In the genomic region with DNA sequence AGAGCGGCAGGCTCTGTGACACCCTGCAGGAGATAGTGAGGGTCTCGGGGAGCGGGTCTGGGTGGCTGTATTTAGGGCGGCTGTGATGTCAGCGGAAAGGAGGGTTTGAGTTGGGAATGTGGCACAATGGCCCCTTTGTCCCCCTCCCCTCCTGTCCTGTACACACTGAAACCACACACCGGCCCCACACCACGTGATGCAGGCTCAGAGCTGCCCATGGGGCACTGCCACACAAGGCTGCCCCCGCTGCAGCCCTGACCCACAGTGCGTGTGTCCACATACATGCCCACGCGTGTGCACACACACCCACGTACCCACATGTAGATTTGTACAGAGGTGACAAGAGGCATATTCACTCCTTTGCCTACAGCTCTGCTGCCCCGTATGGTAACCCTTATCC, we compare ENCODE assay signal across 18 cellular contexts. TPM values are rescaled to one million over a fixed set of nuclear protein-coding genes. Genes with fewer than 3 reads are reported as not detected.
DNase-seq lines count a peak whose midpoint lies in the region; ATAC-seq and TF ChIP-seq lines count a peak whose summit lies in the region.
"Had no signal": no experiment of that assay in that cellular context is flagged by ENCODE, and none has a peak within 500 bp of the region (broad histone marks: within the 10 kb centered on the region; RNA-seq: fewer than 3 reads in every experiment).

No MANE protein-coding gene starts in this region.

- H3K36me3 ChIP-seq in breast epithelium (no peaks in the 10 kb centered on the region), neutrophil (no peaks in the 10 kb centered on the region), vagina (peaks cover 0 to 3% of the 10 kb centered on the region in 2 donors), body of pancreas (replicated peaks in 1 of 2; ENCODE audit: insufficient read depth in 1 of 2, low read depth in 2 of 2) (no peaks in the 10 kb centered on the region), transverse colon (no peaks in the 10 kb centered on the region)

- no TSS peak for BruUV-seq in MCF 10A (replicated peaks; lab: Mats Ljungman, UMichigan)

- H3K27me3 ChIP-seq in breast epithelium (no peaks in the 10 kb centered on the region), dorsolateral prefrontal cortex (no peaks in the 10 kb centered on the region), neutrophil (no peaks in the 10 kb centered on the region), vagina (no peaks in the 10 kb centered on the region), body of pancreas (no peaks in the 10 kb centered on the region), transverse colon (no peaks in the 10 kb centered on the region)

- TF ChIP-seq EP300 in transverse colon (IDR thresholded peaks at IDR 0.05; ENCODE audit: low read depth) = no peak

- intact Hi-C loops in breast epithelium (cut with DNase I; ENCODE audit: low total_unique reads) = no loop called here
- intact Hi-C loops in MCF 10A (cut with micrococcal nuclease) = no loop called here
- intact Hi-C loops in dorsolateral prefrontal cortex (cut with DNase I) = no loop called here
- intact Hi-C loops in vagina (cut with DNase I) = no loop called here
- intact Hi-C loops in body of pancreas (cut with DNase I) = no loop called here
- intact Hi-C loops in transverse colon (cut with DNase I; ENCODE audit: low total_unique reads) = no loop called here

- H3K27ac ChIP-seq in breast epithelium = peak overlapping the region; percentile 33 to 85
- H3K27ac ChIP-seq in dorsolateral prefrontal cortex = peak overlapping the region in 46 of 59 donors; percentile 3 to 92 (median 68)
- peak overlapping the region; percentile 48 for H3K27ac ChIP-seq in neutrophil
- peak overlapping the region; percentile 97 for H3K27ac ChIP-seq in vagina
- no peak overlapping the region for H3K27ac ChIP-seq in body of pancreas
- H3K27ac ChIP-seq in transverse colon = peak overlapping the region in 1 of 4 donors; percentile 21

- H3K9me3 ChIP-seq in breast epithelium = no peaks in the 10 kb centered on the region
- H3K9me3 ChIP-seq in neutrophil = no peaks in the 10 kb centered on the region
- H3K9me3 ChIP-seq in vagina = no peaks in the 10 kb centered on the region
- H3K9me3 ChIP-seq in body of pancreas = no peaks in the 10 kb centered on the region
- no peaks in the 10 kb centered on the region for H3K9me3 ChIP-seq in transverse colon

- POLR2A ChIA-PET in MCF 10A (lab: Yijun Ruan, JAX) = interaction anchor here (1.1 kb wide), 1 partner anchor 19 kb away, joined by 3 read pairs; no protein-coding TSS in a partner anchor

- no peak for DNase-seq in breast epithelium (ENCODE audit: low spot score in 2 of 2)
- DNase-seq in MCF 10A (ENCODE audit: unreplicated experiment) = no peak
- DNase-seq in dorsolateral prefrontal cortex = peak in 9 of 10 donors; percentile 68 to 88 (median 76)
- DNase-seq in vagina (ENCODE audit: extremely low spot score in 2 of 2) = no peak
- DNase-seq in RPMI8226 = no peak
- no peak for DNase-seq in body of pancreas
- no peak for DNase-seq in transverse colon
- DNase-seq: 8988T; activated T-cell treated with anti-CD3 and anti-CD28 coated beads, Interleukin-2, amount 50 U/mL, for 72 hours; CD8-positive, alpha-beta memory T cell; HCEC 1CT; natural killer cell; NCI-H1105; stimulated activated naive B cell treated with anti-CD40 and anti-IgM and Interleukin-4, amounts not matched to agents 10 μg/mL and 1 μg/mL and 100 μg/mL, for 72 hours had no signal

- TF ChIP-seq CTCF in breast epithelium (IDR thresholded peaks at IDR 0.05) (no peak), MCF 10A (IDR thresholded peaks at IDR 0.05; ENCODE audit: unreplicated experiment) (no peak), dorsolateral prefrontal cortex (IDR thresholded peaks at IDR 0.05 in 54 of 56, conservative IDR thresholded peaks at IDR 0.05 in 2 of 56; ENCODE audit: low read depth in 1 of 56, partially characterized antibody in 56 of 56) (peak in 4 of 56 donors; percentile 12 to 20 (median 16)), neutrophil (IDR thresholded peaks at IDR 0.05) (no peak), vagina (IDR thresholded peaks at IDR 0.05) (no peak), body of pancreas (IDR thresholded peaks at IDR 0.05) (no peak), transverse colon (IDR thresholded peaks at IDR 0.05) (no peak)

- no peak overlapping the region for H3K4me3 Mint-ChIP-seq in MCF 10A (ENCODE audit: unreplicated experiment)
- H3K4me3 Mint-ChIP-seq: activated T-cell treated with anti-CD3 and anti-CD28 coated beads, Interleukin-2, amount 50 U/mL, for 72 hours; natural killer cell; stimulated activated naive B cell treated with anti-CD40 and anti-IgM and Interleukin-4, amounts not matched to agents 10 μg/mL and 1 μg/mL and 100 μg/mL, for 72 hours had no signal

- no peak for TF ChIP-seq POLR2A in breast epithelium (IDR thresholded peaks at IDR 0.05)
- no peak for TF ChIP-seq POLR2A in vagina (IDR thresholded peaks at IDR 0.05)
- TF ChIP-seq POLR2A in body of pancreas (IDR thresholded peaks at IDR 0.05) = no peak
- no peak for TF ChIP-seq POLR2A in transverse colon (IDR thresholded peaks at IDR 0.05)

- no peak overlapping the region for H3K27ac Mint-ChIP-seq in MCF 10A (ENCODE audit: low read depth, unreplicated experiment)
- H3K27ac Mint-ChIP-seq: activated T-cell treated with anti-CD3 and anti-CD28 coated beads, Interleukin-2, amount 50 U/mL, for 72 hours; natural killer cell had no signal

- H3K9me3 Mint-ChIP-seq in MCF 10A (ENCODE audit: unreplicated experiment) = no peaks in the 10 kb centered on the region
- H3K9me3 Mint-ChIP-seq: activated T-cell treated with anti-CD3 and anti-CD28 coated beads, Interleukin-2, amount 50 U/mL, for 72 hours; CD8-positive, alpha-beta memory T cell; natural killer cell; stimulated activated naive B cell treated with anti-CD40 and anti-IgM and Interleukin-4, amounts not matched to agents 10 μg/mL and 1 μg/mL and 100 μg/mL, for 72 hours had no signal

- no peaks in the 10 kb centered on the region for H3K27me3 Mint-ChIP-seq in MCF 10A (ENCODE audit: insufficient read depth, unreplicated experiment)
- H3K27me3 Mint-ChIP-seq: stimulated activated naive B cell treated with anti-CD40 and anti-IgM and Interleukin-4, amounts not matched to agents 10 μg/mL and 1 μg/mL and 100 μg/mL, for 72 hours had no signal

- CTCF ChIA-PET in MCF 10A (lab: Yijun Ruan, JAX) = interaction anchor here (0.6 to 1.5 kb wide), 5 partner anchors 9 to 51 kb away, joined by 3 to 7 read pairs (median 4); no protein-coding TSS in a partner anchor

- H3K4me1 ChIP-seq in breast epithelium (peaks cover 9 to 10% of the 10 kb centered on the region in 2 donors), neutrophil (ENCODE audit: control insufficient read depth in 1 of 2, insufficient read depth in 1 of 2, low read depth in 1 of 2, low read length in 1 of 2) (peaks cover 58 to 60% of the 10 kb centered on the region in 2 experiments), vagina (peaks cover 71% of the 10 kb centered on the region), body of pancreas (peaks cover 15% of the 10 kb centered on the region), transverse colon (peaks cover 19 to 40% (median 26%) of the 10 kb centered on the region in 4 donors)

- 73 to 87% methylated on average over 13 of the region's 13 CpGs for whole genome bisulfite sequencing in body of pancreas, 2 donors
- 88 to 97% methylated on average over 5 to 13 of the region's 13 CpGs for WGBS in transverse colon (ENCODE audit: low coverage in 1 of 2), 2 donors

- H3K4me1 Mint-ChIP-seq in MCF 10A (ENCODE audit: insufficient read depth, unreplicated experiment) = peaks cover 53% of the 10 kb centered on the region

- in situ Hi-C loops in transverse colon (cut with MboI; ENCODE audit: low pct_ligation_motif_present in 1 of 4, low pct_unique_long_range_greater_than_20kb in 1 of 4, low sequenced_read_pairs in 3 of 4) = no loop called here

- peaks cover 8% of the 10 kb centered on the region for H3K36me3 Mint-ChIP-seq in MCF 10A (ENCODE audit: insufficient read depth, unreplicated experiment)
- H3K36me3 Mint-ChIP-seq: CD8-positive, alpha-beta memory T cell; natural killer cell; stimulated activated naive B cell treated with anti-CD40 and anti-IgM and Interleukin-4, amounts not matched to agents 10 μg/mL and 1 μg/mL and 100 μg/mL, for 72 hours had no signal

- no peak overlapping the region for H3K4me3 ChIP-seq in breast epithelium
- H3K4me3 ChIP-seq in dorsolateral prefrontal cortex = peak overlapping the region in 39 of 59 donors; percentile 1 to 56 (median 25)
- no peak overlapping the region for H3K4me3 ChIP-seq in neutrophil (ENCODE audit: low read depth in 1 of 2, low read length in 1 of 2)
- H3K4me3 ChIP-seq in vagina = no peak overlapping the region
- no peak overlapping the region for H3K4me3 ChIP-seq in body of pancreas
- no peak overlapping the region for H3K4me3 ChIP-seq in transverse colon
- H3K4me3 ChIP-seq: GM12878, skin epidermis had no signal

- ATAC-seq in body of pancreas = no peak
- ATAC-seq: activated T-cell treated with anti-CD3 and anti-CD28 coated beads, Interleukin-2, amount 50 U/mL, for 72 hours; GM12878; left lobe of liver; natural killer cell; stimulated activated naive B cell treated with anti-CD40 and anti-IgM and Interleukin-4, amounts not matched to agents 10 μg/mL and 1 μg/mL and 100 μg/mL, for 72 hours had no signal

RNA-seq across cellular contexts. Expression of a gene that starts 15.3 kb away (rescaled TPM):
- 1 to 10 TPM in 1 of 3 donors, under 1 TPM in 2; 0.33 to 2.6 (median 0.73) TPM for total RNA-seq in breast epithelium
- total RNA-seq in MCF 10A (2022) = not detected in 2 replicates
- total RNA-seq in dorsolateral prefrontal cortex = 1 to 10 TPM in 57 of 120 experiments, under 1 TPM in 26, not detected in 37; 0.37 to 7.6 (median 1.3) TPM
- 2.2 TPM for total RNA-seq in vagina
- total RNA-seq in body of pancreas = 1 to 10 TPM in 1 of 2 donors, not detected in 1; 1.3 TPM
- total RNA-seq in transverse colon = 10 to 100 TPM in 1 of 4 donors, 1 to 10 TPM in 3; 3.7 to 65.3 (median 7.6) TPM
- total RNA-seq: natural killer cell had no signal

RNA-seq across cellular contexts. Expression of a gene that starts 20.3 kb away (rescaled TPM):
- total RNA-seq in breast epithelium (10 to 100 TPM; 23.4 to 67.2 (median 44.5) TPM), MCF 10A (2022) (3.4 and 4.5 TPM in 2 replicates), dorsolateral prefrontal cortex (10 to 100 TPM in 16 of 120 experiments, 1 to 10 TPM in 95, under 1 TPM in 9; 0.25 to 23.1 (median 3.3) TPM), vagina (171 TPM), body of pancreas (10 to 100 TPM; 11.2 to 62.3 TPM), transverse colon (100 to 1,000 TPM in 2 of 4 donors, 10 to 100 TPM in 2; 13.0 to 210 (median 79.8) TPM)

RNA-seq across cellular contexts. Expression of a gene that starts 30.7 kb away (rescaled TPM):
- total RNA-seq in breast epithelium (10 to 100 TPM; 21.8 to 24.9 (median 22.7) TPM), MCF 10A (2022) (33.4 and 34.8 TPM in 2 replicates), dorsolateral prefrontal cortex (100 to 1,000 TPM in 118 of 120 experiments, 10 to 100 TPM in 2; 74.6 to 225 (median 160) TPM), vagina (37.6 TPM), body of pancreas (10 to 100 TPM; 20.0 to 31.0 TPM), transverse colon (10 to 100 TPM; 19.0 to 29.9 (median 27.7) TPM)

RNA-seq across cellular contexts. Expression of a gene that starts 51.2 kb away (rescaled TPM):
- total RNA-seq in breast epithelium (under 1 TPM in 2 of 3 donors, not detected in 1; 0.16 to 0.98 TPM), MCF 10A (2022) (0.09 TPM in 1 of 2 replicates, not detected in the other), dorsolateral prefrontal cortex (100 to 1,000 TPM in 2 of 120 experiments, 10 to 100 TPM in 118; 17.9 to 122 (median 58.2) TPM), vagina (4.4 TPM), body of pancreas (not detected), transverse colon (1 to 10 TPM in 1 of 4 donors, under 1 TPM in 2, not detected in 1; 0.14 to 1.8 (median 0.32) TPM)

Comparison
In these comparisons a context has a peak if more than half of its experiments do, and no peak if none do; other contexts are left out.
1. DNase-seq: peak in dorsolateral prefrontal cortex (9 of 10); none in breast epithelium (0 of 2), MCF 10A (single experiment), vagina (0 of 2), RPMI8226 (single experiment), body of pancreas (0 of 4) and transverse colon (single experiment).
2. H3K27ac ChIP-seq: peak in breast epithelium (2 of 2), dorsolateral prefrontal cortex (46 of 59), neutrophil (single experiment) and vagina (single experiment); none in body of pancreas (0 of 4).
3. H3K4me3 ChIP-seq: peak in dorsolateral prefrontal cortex (39 of 59); none in breast epithelium (0 of 3), neutrophil (0 of 2), vagina (0 of 2), body of pancreas (0 of 2) and transverse colon (0 of 4).